In the genomic region with DNA sequence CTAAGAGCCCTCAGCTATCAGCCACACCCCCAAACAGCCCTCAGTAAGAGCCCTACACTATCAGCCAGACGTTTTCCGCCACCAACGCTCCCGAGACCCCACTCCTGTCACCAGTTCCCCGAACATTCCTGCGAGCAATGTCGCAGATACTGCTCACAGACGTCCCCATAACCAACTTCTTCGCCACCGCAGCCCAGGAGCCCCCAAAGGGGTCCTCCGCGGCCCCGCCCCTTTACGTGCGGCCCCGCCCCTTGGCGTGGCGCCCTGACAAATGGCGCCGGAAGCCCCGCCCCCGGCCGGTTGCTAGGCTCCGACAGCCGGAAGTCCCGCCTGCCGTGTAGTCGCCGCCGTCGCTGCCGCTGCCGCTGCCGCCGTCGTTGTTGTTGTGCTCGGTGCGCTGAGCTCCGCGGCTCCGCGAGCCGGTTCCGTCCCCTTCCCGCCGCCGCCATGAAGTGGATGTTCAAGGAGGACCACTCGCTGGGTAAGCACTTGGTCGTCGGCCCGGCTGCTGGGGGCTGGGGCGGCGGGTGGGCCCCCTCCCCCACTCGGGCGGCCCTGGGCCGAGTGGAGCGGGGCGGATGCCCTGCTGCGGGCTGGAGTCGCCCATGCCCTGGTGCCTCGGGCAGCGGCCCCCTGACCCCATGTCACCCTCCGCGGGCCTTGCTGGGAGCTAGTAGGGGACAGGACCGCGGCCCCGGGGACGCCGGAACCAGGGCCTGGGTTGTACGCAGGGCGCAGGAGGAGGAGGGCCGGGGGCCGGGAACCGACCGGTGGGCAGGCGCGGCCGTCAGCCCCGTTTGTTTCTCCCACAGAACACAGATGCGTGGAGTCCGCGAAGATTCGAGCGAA, we compare ENCODE assay signal across 8 cellular contexts. TPM values are rescaled to one million over a fixed set of nuclear protein-coding genes. Genes with fewer than 3 reads are reported as not detected.
DNase-seq lines count a peak whose midpoint lies in the region; ATAC-seq lines count a peak whose summit lies in the region.

A gene with protein sequence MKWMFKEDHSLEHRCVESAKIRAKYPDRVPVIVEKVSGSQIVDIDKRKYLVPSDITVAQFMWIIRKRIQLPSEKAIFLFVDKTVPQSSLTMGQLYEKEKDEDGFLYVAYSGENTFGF (plus strand): TSS at position 340 of the 849 bp plus-strand sequence. CDS start 108 bp downstream, at position 448.

- no peaks in the 10 kb centered on the region for H3K27me3 ChIP-seq in endocrine pancreas (ENCODE audit: control insufficient read depth, insufficient read depth, low read length)

- peak; percentile 60 for ATAC-seq in GM21360 (IDR thresholded peaks at IDR 0.05; ENCODE audit: unreplicated experiment)

- peak within 1 kb of the TSS; percentile 89 for H3K4me3 ChIP-seq in endocrine pancreas (ENCODE audit: control insufficient read depth, insufficient read depth, low read length)

- H3K9me3 ChIP-seq in endocrine pancreas (ENCODE audit: control insufficient read depth, low read length) = no peaks in the 10 kb centered on the region

- peaks cover 8% of the 10 kb centered on the region for H3K4me1 ChIP-seq in endocrine pancreas (ENCODE audit: control insufficient read depth, insufficient read depth, low read length)

- peak; percentile 60 for DNase-seq in CMK (ENCODE audit: low read depth)
- DNase-seq in HT-29 (ENCODE audit: low spot score) = peak; percentile 82
- peak; percentile 83 for DNase-seq in NOMO-1 treated with dmso at 0.1 percent for 144 hours (lab: John Stamatoyannopoulos, UW; ENCODE audit: unreplicated experiment)
- peak; percentile 68 for DNase-seq in activated CD8-positive, alpha-beta memory T cell treated with anti-CD3 and anti-CD28 coated beads, Interleukin-2, amount 50 U/mL, for 1 hour (ENCODE audit: extremely low read depth)
- peak; percentile 96 for DNase-seq in mesenteric fat pad (ENCODE audit: low spot score)
- peak; percentile 81 for DNase-seq in stimulated activated CD8-positive, alpha-beta memory T cell treated with anti-CD3 and anti-CD28 coated beads, Interleukin-15, amount 100 ng/mL, for 1 hour (ENCODE audit: low read depth)

- peaks cover 4% of the 10 kb centered on the region for H3K36me3 ChIP-seq in endocrine pancreas (ENCODE audit: control insufficient read depth, insufficient read depth, low read length)

- peak within 1 kb of the TSS; percentile 97 for H3K9ac ChIP-seq in endocrine pancreas (ENCODE audit: control insufficient read depth, insufficient read depth, low read length)

RNA-seq across cellular contexts. Expression of the gene that starts here (rescaled TPM):
- total RNA-seq in HT-29 (2014; rRNA removed; shearing (Covaris generic)) = 33.0 and 34.3 TPM in 2 replicates
- 102 TPM for total RNA-seq in mesenteric fat pad

Comparison
In these comparisons a context has a peak if more than half of its experiments do, and no peak if none do; other contexts are left out.
1. Peak in every context shown above with its lines: DNase-seq, ATAC-seq and H3K4me3 ChIP-seq.